ENCODE assay signal across 34 cellular contexts in genomic region chr3:42902257-42902656, GRCh38. TPM values are rescaled to one million over a fixed set of nuclear protein-coding genes. Genes with fewer than 3 reads are reported as not detected.
"Had no signal": no experiment of that assay in that cellular context is flagged by ENCODE, and none has a peak within 500 bp of the region (broad histone marks: within the 10 kb centered on the region; RNA-seq: fewer than 3 reads in every experiment).

No MANE protein-coding gene starts in this region.

- H3K4me3 ChIP-seq: ascending aorta, breast epithelium, cardiac muscle cell, colonic mucosa, gastrocnemius medialis, heart left ventricle had no signal

- H3K36me3 ChIP-seq: ascending aorta, breast epithelium, cardiac muscle cell, colonic mucosa, gastrocnemius medialis, heart left ventricle had no signal

- H3K4me1 ChIP-seq: colonic mucosa, foreskin keratinocyte had no signal

- ATAC-seq: activated CD4-positive, alpha-beta T cell treated with anti-CD3 and anti-CD28 coated beads for 36 hours; activated CD8-positive, alpha-beta memory T cell treated with anti-CD3 and anti-CD28 coated beads, Interleukin-2, amount 10 ng/mL, durations not matched to agents 7 days and 5 days; activated CD8-positive, alpha-beta T cell treated with anti-CD3 and anti-CD28 coated beads, Interleukin-2, amount 10 ng/mL, durations not matched to agents 7 days and 5 days; activated naive CD4-positive, alpha-beta T cell treated with anti-CD3 and anti-CD28 coated beads, Interleukin-2, amount 50 U/mL, for 72 hours; activated T-cell treated with anti-CD3 and anti-CD28 coated beads, Interleukin-2, amount 50 U/mL, for 72 hours; esophagus mucosa; foreskin keratinocyte; gastrocnemius medialis; heart left ventricle; T-helper 17 cell had no signal

- DNase-seq: activated CD4-positive, alpha-beta memory T cell treated with anti-CD3 and anti-CD28 coated beads for 36 hours; activated CD4-positive, alpha-beta T cell treated with anti-CD3 and anti-CD28 coated beads for 36 hours; activated CD4-positive, alpha-beta T cell treated with anti-CD3 and anti-CD28 coated beads, Interleukin-2, amount 10 ng/mL, durations not matched to agents 24 days and 14 days; activated CD4-positive, CD25-positive, alpha-beta regulatory T cell; activated CD4-positive, CD25-positive, alpha-beta regulatory T cell treated with anti-CD3 and anti-CD28 coated beads, Interleukin-2, amount 50 U/mL, for 72 hours; activated CD8-positive, alpha-beta memory T cell treated with anti-CD3 and anti-CD28 coated beads, Interleukin-2, amount 10 ng/mL, durations not matched to agents 7 days and 5 days; activated CD8-positive, alpha-beta memory T cell treated with anti-CD3 and anti-CD28 coated beads, Interleukin-2, amount 50 U/mL, for 4 hours; activated CD8-positive, alpha-beta T cell treated with anti-CD3 and anti-CD28 coated beads, Interleukin-2, amount 10 ng/mL, durations not matched to agents 7 days and 5 days; activated gamma-delta T cell; activated naive CD4-positive, alpha-beta T cell; activated naive CD4-positive, alpha-beta T cell treated with anti-CD3 and anti-CD28 coated beads, Interleukin-2, amount 10 ng/mL, durations not matched to agents 7 days and 5 days; activated naive CD8-positive, alpha-beta T cell treated with anti-CD3 and anti-CD28 coated beads, Interleukin-2, amount 10 ng/mL, durations not matched to agents 7 days and 5 days; activated T-cell treated with anti-CD3 and anti-CD28 coated beads, Interleukin-2, amount 50 U/mL, for 24 hours; activated T-cell treated with anti-CD3 and anti-CD28 coated beads, Interleukin-2, amount 50 U/mL, for 72 hours; central memory CD4-positive, alpha-beta T cell; cerebellar nuclear complex; colonic mucosa; effector CD8-positive, alpha-beta T cell; foreskin keratinocyte; gastrocnemius medialis; glutamatergic neuron; heart left ventricle; T-helper 1 cell; T-helper 17 cell; T1000 had no signal

- H3K9me3 ChIP-seq: ascending aorta, breast epithelium, colonic mucosa, gastrocnemius medialis, heart left ventricle had no signal

- H3K27me3 ChIP-seq: ascending aorta, breast epithelium, cardiac muscle cell, colonic mucosa, gastrocnemius medialis had no signal

- H3K27ac ChIP-seq: ascending aorta, breast epithelium, cardiac muscle cell, colonic mucosa, foreskin keratinocyte, gastrocnemius medialis, heart left ventricle had no signal

RNA-seq across cellular contexts. Expression of gene CYP8B1, which starts 26.6 kb away (rescaled TPM):
- total RNA-seq: activated CD4-positive, alpha-beta memory T cell treated with anti-CD3 and anti-CD28 coated beads for 36 hours; activated CD4-positive, alpha-beta T cell treated with anti-CD3 and anti-CD28 coated beads for 36 hours; activated CD4-positive, alpha-beta T cell treated with anti-CD3 and anti-CD28 coated beads, Interleukin-2, amount 10 ng/mL, durations not matched to agents 24 days and 14 days; activated CD8-positive, alpha-beta memory T cell treated with anti-CD3 and anti-CD28 coated beads for 36 hours; activated CD8-positive, alpha-beta memory T cell treated with anti-CD3 and anti-CD28 coated beads, Interleukin-2, amount 10 ng/mL, durations not matched to agents 7 days and 5 days; activated CD8-positive, alpha-beta T cell treated with anti-CD3 and anti-CD28 coated beads, Interleukin-2, amount 10 ng/mL, durations not matched to agents 7 days and 5 days; activated naive CD4-positive, alpha-beta T cell treated with anti-CD3 and anti-CD28 coated beads, Interleukin-2, amount 50 U/mL, for 72 hours; activated naive CD8-positive, alpha-beta T cell treated with anti-CD3 and anti-CD28 coated beads, Interleukin-2, amount 10 ng/mL, durations not matched to agents 7 days and 5 days; activated T-cell treated with anti-CD3 and anti-CD28 coated beads, Interleukin-2, amount 50 U/mL, for 72 hours; breast epithelium; cardiac muscle cell; dermis microvascular lymphatic vessel endothelial cell; endothelial cell of umbilical vein; epithelial cell of proximal tubule; esophagus mucosa; foreskin keratinocyte; T-helper 17 cell had no signal
